8 cellular contexts compared by ENCODE assay signal in genomic region chr16:11587643-11588247, GRCh38. TPM values are rescaled to one million over a fixed set of nuclear protein-coding genes. Genes with fewer than 3 reads are reported as not detected.
DNase-seq lines count a peak whose midpoint lies in the region; ATAC-seq and TF ChIP-seq lines count a peak whose summit lies in the region.

No MANE protein-coding gene starts in this region.

- 84 to 87% methylated on average over 14 of the region's 14 CpGs for WGBS in ectodermal cell, 2 experiments

- peak overlapping the region; percentile 93 for H3K27ac ChIP-seq in C4-2B
- no peak overlapping the region for H3K27ac ChIP-seq in ectodermal cell (ENCODE audit: insufficient read depth, low read depth, low read length, poor library complexity, severe bottlenecking)

- no peaks in the 10 kb centered on the region for H3K27me3 Mint-ChIP-seq in natural killer cell treated with Interleukin-12 subunit alpha and Interleukin-12 subunit beta and Interleukin-15 and Interleukin-18, amount 100 ng/mL, for 72 hours

- no peaks in the 10 kb centered on the region for H3K36me3 Mint-ChIP-seq in natural killer cell treated with Interleukin-12 subunit alpha and Interleukin-12 subunit beta and Interleukin-15 and Interleukin-18, amount 100 ng/mL, for 72 hours

- H3K4me1 ChIP-seq in ectodermal cell (ENCODE audit: control insufficient read depth, insufficient read depth, low read length), result peaks cover 15% of the 10 kb centered on the region

- peak overlapping the region; percentile 89 to 94 for H3K27ac Mint-ChIP-seq in natural killer cell treated with Interleukin-12 subunit alpha and Interleukin-12 subunit beta and Interleukin-15 and Interleukin-18, amount 100 ng/mL, for 72 hours

- no peaks in the 10 kb centered on the region for H3K9me3 Mint-ChIP-seq in natural killer cell treated with Interleukin-12 subunit alpha and Interleukin-12 subunit beta and Interleukin-15 and Interleukin-18, amount 100 ng/mL, for 72 hours

- H3K9me3 ChIP-seq in ectodermal cell (ENCODE audit: control insufficient read depth, low read length), result no peaks in the 10 kb centered on the region

- no peak for ATAC-seq in natural killer cell treated with Interleukin-12 subunit alpha and Interleukin-12 subunit beta and Interleukin-15 and Interleukin-18, amount 100 ng/mL, for 72 hours
- no peak for ATAC-seq in HG02678 (IDR thresholded peaks at IDR 0.05; ENCODE audit: unreplicated experiment)
- ATAC-seq in GM21529 (IDR thresholded peaks at IDR 0.05; ENCODE audit: unreplicated experiment), result no peak

- H3K4me3 Mint-ChIP-seq in natural killer cell treated with Interleukin-12 subunit alpha and Interleukin-12 subunit beta and Interleukin-15 and Interleukin-18, amount 100 ng/mL, for 72 hours, result peak overlapping the region; percentile 89

- peak overlapping the region; percentile 62 for H3K4me3 ChIP-seq in ectodermal cell (ENCODE audit: insufficient read depth, low read depth, low read length)

- peaks cover 19% of the 10 kb centered on the region for H3K27me3 ChIP-seq in ectodermal cell (ENCODE audit: control insufficient read depth, insufficient read depth, low read length, poor library complexity, severe bottlenecking)

- no peak for TF ChIP-seq CTCF in C4-2B (conservative IDR thresholded peaks at IDR 0.05)

- peak; percentile 33 for DNase-seq in NCI-H2171 (lab: John Stamatoyannopoulos, UW)
- DNase-seq in natural killer cell treated with Interleukin-12 subunit alpha and Interleukin-12 subunit beta and Interleukin-15 and Interleukin-18, amount 100 ng/mL, for 72 hours (ENCODE audit: low spot score), result no peak
- DNase-seq in GF-D8 (lab: John Stamatoyannopoulos, UW), result no peak
- no peak for DNase-seq in UCSD-AML1 (lab: John Stamatoyannopoulos, UW; ENCODE audit: unreplicated experiment)

- peaks cover 25 to 35% of the 10 kb centered on the region in 2 donors for H3K4me1 Mint-ChIP-seq in natural killer cell treated with Interleukin-12 subunit alpha and Interleukin-12 subunit beta and Interleukin-15 and Interleukin-18, amount 100 ng/mL, for 72 hours (ENCODE audit: low read depth in 2 of 2)

- H3K36me3 ChIP-seq in ectodermal cell (ENCODE audit: control insufficient read depth, insufficient read depth, low read length), result no peaks in the 10 kb centered on the region

RNA-seq across cellular contexts. Expression of gene LITAF, which starts 1.0 kb away (rescaled TPM):
- 65.0 TPM for polyA plus RNA-seq in ectodermal cell (2013, experiment 1 of 4)
- 64.8 TPM for polyA plus RNA-seq in ectodermal cell (2013, experiment 2 of 4)
- polyA plus RNA-seq in ectodermal cell (2013, experiment 3 of 4), result 61.5 TPM
- polyA plus RNA-seq in ectodermal cell (2013, experiment 4 of 4), result 63.5 TPM
- total RNA-seq in natural killer cell treated with Interleukin-12 subunit alpha and Interleukin-12 subunit beta and Interleukin-15 and Interleukin-18, amount 100 ng/mL, for 72 hours, result 100 to 1,000 TPM; 112 to 191 TPM
